Comparison of ENCODE assay signal across 11 cellular contexts in genomic region chr3:72999971-73000370, GRCh38. TPM values are rescaled to one million over a fixed set of nuclear protein-coding genes. Genes with fewer than 3 reads are reported as not detected.
A peak's percentile ranks its signal among the peaks of the same experiment; 100 is the strongest.
DNase-seq lines count a peak whose midpoint lies in the region; ATAC-seq, FAIRE-seq and TF ChIP-seq lines count a peak whose summit lies in the region.
"Had no signal": no experiment of that assay in that cellular context is flagged by ENCODE, and none has a peak within 500 bp of the region (broad histone marks: within the 10 kb centered on the region; RNA-seq: fewer than 3 reads in every experiment).

No MANE protein-coding gene starts in this region.

- intact Hi-C loops in CD8-positive, alpha-beta T cell (cut with DNase I, micrococcal nuclease), result loop anchor here (2.0 to 10.0 kb wide), 4 partner anchors 55 to 1418 kb away; partner anchors contain the start of genes EIF4E3 (in 1 of the 2) and FOXP1 (in 1 of the 2)
- intact Hi-C loops in K562 (cut with micrococcal nuclease), result loop anchor here (5.0 kb wide), 2 partner anchors 57 to 113 kb away; partner anchors contain the start of gene GXYLT2
- intact Hi-C loops in naive thymus-derived CD4-positive, alpha-beta T cell (cut with micrococcal nuclease), result loop anchor here (2.0 to 5.0 kb wide), 4 partner anchors 13 to 1418 kb away; partner anchors contain the start of gene FOXP1 (in 1 of the 2)

- no peaks in the 10 kb centered on the region for H3K27me3 ChIP-seq in CD8-positive, alpha-beta T cell (ENCODE audit: insufficient read depth, low read length)
- H3K27me3 ChIP-seq in K562 (ENCODE audit: control insufficient read depth in 2 of 2, insufficient read depth in 2 of 2, low read length in 2 of 2), result no peaks in the 10 kb centered on the region
- no peaks in the 10 kb centered on the region for H3K27me3 ChIP-seq in naive thymus-derived CD4-positive, alpha-beta T cell (ENCODE audit: control insufficient read depth in 2 of 2, insufficient read depth in 2 of 2, low read length in 2 of 2)

- H3K79me2 ChIP-seq in K562 (ENCODE audit: control insufficient read depth, insufficient read depth, low read length), result peaks cover 80% of the 10 kb centered on the region

- H3K4me2 ChIP-seq in K562 (ENCODE audit: insufficient read depth, low read length), result peak overlapping the region; percentile 58

- in situ Hi-C loops in K562 (cut with MboI), result no loop called here

- no peak for TF ChIP-seq POLR2A in K562 (conservative IDR thresholded peaks at IDR 0.05)
- no peak for TF ChIP-seq POLR2A in erythroblast (IDR thresholded peaks at IDR 0.05; ENCODE audit: low read length)

- BruUV-seq in K562 (replicated peaks; lab: Mats Ljungman, UMichigan), result no TSS peak

- no peak for FAIRE-seq in K562 (lab: Jason Lieb, UNC)
- FAIRE-seq: GM12891, islet of Langerhans had no signal

- H3K4me3 Mint-ChIP-seq in CD8-positive, alpha-beta T cell, result peak overlapping the region; percentile 71
- H3K4me3 Mint-ChIP-seq in IgD-negative memory B cell, result peak overlapping the region in 3 of 4 donors; percentile 17 to 65 (median 26)
- peak overlapping the region; percentile 79 to 94 (median 85) for H3K4me3 Mint-ChIP-seq in naive thymus-derived CD4-positive, alpha-beta T cell

- POLR2A ChIA-PET in CD8-positive, alpha-beta T cell (lab: Charles Lee), result interaction anchor here (0.5 kb wide), 1 partner anchor 49 kb away, joined by 3 read pairs; no protein-coding TSS in a partner anchor
- POLR2A ChIA-PET in K562 (lab: Yijun Ruan, JAX), result interaction anchor here (1.4 to 1.5 kb wide), 2 partner anchors 11 to 20 kb away, joined by 3 to 4 read pairs; no protein-coding TSS in a partner anchor
- POLR2A ChIA-PET in naive thymus-derived CD4-positive, alpha-beta T cell (lab: Charles Lee), result interaction anchor here (0.6 to 1.4 kb wide), 2 partner anchors 20 to 77 kb away, joined by 3 to 5 read pairs; no protein-coding TSS in a partner anchor

- H3K9ac ChIP-seq in K562 (ENCODE audit: insufficient read depth in 1 of 2, low read depth in 2 of 2, low read length in 2 of 2), result peak overlapping the region; percentile 61 to 94; a peak in 2 of 4 replicates

- no peaks in the 10 kb centered on the region for H3K9me1 ChIP-seq in K562 (ENCODE audit: control insufficient read depth, insufficient read depth, low read length)

- peaks cover 7% of the 10 kb centered on the region for H3K36me3 ChIP-seq in CD8-positive, alpha-beta T cell (ENCODE audit: insufficient read depth, low read length)
- H3K36me3 ChIP-seq in K562 (ENCODE audit: control insufficient read depth, insufficient read depth, low read length), result peaks cover 60% of the 10 kb centered on the region
- peaks cover 0 to 9% (median 5%) of the 10 kb centered on the region in 3 experiments for H3K36me3 ChIP-seq in naive thymus-derived CD4-positive, alpha-beta T cell (ENCODE audit: control insufficient read depth in 2 of 3, insufficient read depth in 3 of 3, low read length in 3 of 3)

- no peaks in the 10 kb centered on the region for H3K9me3 ChIP-seq in CD8-positive, alpha-beta T cell (ENCODE audit: low read length)
- no peaks in the 10 kb centered on the region for H3K9me3 ChIP-seq in K562 (replicated peaks; ENCODE audit: control insufficient read depth, insufficient read depth, low read depth, low read length)
- no peaks in the 10 kb centered on the region for H3K9me3 ChIP-seq in naive thymus-derived CD4-positive, alpha-beta T cell (ENCODE audit: control insufficient read depth in 2 of 3, low read length in 3 of 3)

- no peaks in the 10 kb centered on the region for H3K27me3 Mint-ChIP-seq in CD8-positive, alpha-beta T cell (ENCODE audit: low read depth)
- H3K27me3 Mint-ChIP-seq in IgD-negative memory B cell, result no peaks in the 10 kb centered on the region
- no peaks in the 10 kb centered on the region for H3K27me3 Mint-ChIP-seq in naive thymus-derived CD4-positive, alpha-beta T cell

- WGBS in K562 (ENCODE audit: insufficient coverage, low coverage, missing lambda C conversion rate), result 6% methylated on average over 2 of the region's 2 CpGs

- no peak overlapping the region for H2AFZ ChIP-seq in K562 (ENCODE audit: low read depth, low read length)

- CTCF ChIA-PET in CD8-positive, alpha-beta T cell (lab: Charles Lee), result interaction anchor here (1.0 to 1.5 kb wide), 3 partner anchors 8 to 15 kb away, joined by 3 to 5 read pairs (median 4); no protein-coding TSS in a partner anchor
- CTCF ChIA-PET in K562 (lab: Yijun Ruan, JAX; ENCODE audit: low intra/inter-chr PET ratio), result interaction anchor here (4.0 kb wide), 1 partner anchor 61 kb away, joined by 21 read pairs; no protein-coding TSS in a partner anchor
- CTCF ChIA-PET in naive thymus-derived CD4-positive, alpha-beta T cell (lab: Charles Lee), result interaction anchor here (1.0 to 1.9 kb wide), 2 partner anchors 8 to 56 kb away, joined by 3 to 6 read pairs; no protein-coding TSS in a partner anchor

- peak overlapping the region; percentile 80 for H3K27ac Mint-ChIP-seq in CD8-positive, alpha-beta T cell
- H3K27ac Mint-ChIP-seq in IgD-negative memory B cell, result no peak overlapping the region
- peak overlapping the region; percentile 55 to 89 (median 76) for H3K27ac Mint-ChIP-seq in naive thymus-derived CD4-positive, alpha-beta T cell

- H3K4me3 ChIP-seq in CD8-positive, alpha-beta T cell (ENCODE audit: low read depth, low read length), result no peak overlapping the region
- peak overlapping the region; percentile 85; the same call in 1 of the 2 replicates for H3K4me3 ChIP-seq in K562
- peak overlapping the region; percentile 9 for H3K4me3 ChIP-seq in naive thymus-derived CD4-positive, alpha-beta T cell (ENCODE audit: low read length)

- H3K4me1 ChIP-seq in CD8-positive, alpha-beta T cell (ENCODE audit: insufficient read depth, low read length), result peaks cover 55% of the 10 kb centered on the region
- H3K4me1 ChIP-seq in K562 (replicated peaks in 1 of 2; ENCODE audit: control insufficient read depth in 2 of 2, insufficient read depth in 2 of 2, low read length in 2 of 2), result peaks cover 13% of the 10 kb centered on the region in 2 experiments; a peak in 4 of 5 replicates
- H3K4me1 ChIP-seq in naive thymus-derived CD4-positive, alpha-beta T cell (ENCODE audit: control insufficient read depth in 2 of 2, insufficient read depth in 2 of 2, low read length in 2 of 2), result peaks cover 26 to 43% of the 10 kb centered on the region in 2 donors

- no peak for DNase-seq in CD8-positive, alpha-beta T cell
- DNase-seq in K562 (ENCODE audit: extremely low read depth in 1 of 4, low spot score in 3 of 4), result peak in 1 of 4 experiments; percentile 17
- DNase-seq in naive thymus-derived CD4-positive, alpha-beta T cell, result peak in 7 of 9 donors; percentile 7 to 38 (median 25)
- no peak for DNase-seq in superior temporal gyrus (ENCODE audit: extremely low spot score)
- no peak for DNase-seq in HPDE6-E6E7 (ENCODE audit: extremely low spot score)
- no peak for DNase-seq in erythroblast (lab: John Stamatoyannopoulos, UW)
- DNase-seq in stimulated activated CD4-positive, alpha-beta T cell treated with anti-CD3 and anti-CD28 coated beads, Interleukin-4, amount 100 ng/mL, for 1 hour, result no peak
- DNase-seq: stimulated activated CD4-positive, alpha-beta T cell treated with anti-CD3 and anti-CD28 coated beads, Interleukin-1b, Interleukin-23, amount 100 ng/mL, for 48 hours had no signal

- H3K4me1 Mint-ChIP-seq in CD8-positive, alpha-beta T cell (ENCODE audit: low read depth), result peaks cover 73% of the 10 kb centered on the region
- peaks cover 31 to 44% (median 34%) of the 10 kb centered on the region in 3 donors for H3K4me1 Mint-ChIP-seq in IgD-negative memory B cell
- peaks cover 53 to 77% (median 72%) of the 10 kb centered on the region in 7 donors for H3K4me1 Mint-ChIP-seq in naive thymus-derived CD4-positive, alpha-beta T cell

- ATAC-seq in CD8-positive, alpha-beta T cell, result no peak
- no peak for ATAC-seq in K562
- no peak for ATAC-seq in naive thymus-derived CD4-positive, alpha-beta T cell

- peaks cover 22% of the 10 kb centered on the region for H4K20me1 ChIP-seq in K562 (replicated peaks; ENCODE audit: control insufficient read depth, insufficient read depth, low read length)

- TF ChIP-seq RAD21 in K562 (CRISPR knock-in tag; conservative IDR thresholded peaks at IDR 0.05 in 1 of 2, IDR thresholded peaks at IDR 0.05 in 1 of 2), result no peak

- H3K36me3 Mint-ChIP-seq in CD8-positive, alpha-beta T cell, result peaks cover 63% of the 10 kb centered on the region
- peaks cover 7% of the 10 kb centered on the region for H3K36me3 Mint-ChIP-seq in IgD-negative memory B cell
- peaks cover 9 to 44% (median 29%) of the 10 kb centered on the region in 5 donors for H3K36me3 Mint-ChIP-seq in naive thymus-derived CD4-positive, alpha-beta T cell

- H3K27ac ChIP-seq in CD8-positive, alpha-beta T cell (ENCODE audit: low read depth, low read length), result no peak overlapping the region
- no peak overlapping the region for H3K27ac ChIP-seq in K562 (ENCODE audit: extremely low read depth, low read depth, low read length)
- no peak overlapping the region for H3K27ac ChIP-seq in naive thymus-derived CD4-positive, alpha-beta T cell (ENCODE audit: low read depth, low read length)

- TF ChIP-seq CTCF in CD8-positive, alpha-beta T cell (IDR thresholded peaks at IDR 0.05), result no peak
- no peak for TF ChIP-seq CTCF in K562 (IDR thresholded peaks at IDR 0.05 in 2 of 3, conservative IDR thresholded peaks at IDR 0.05 in 1 of 3; ENCODE audit: insufficient read depth in 2 of 3, low read depth in 1 of 3, low read length in 3 of 3)

- TF ChIP-seq EP300 in K562 (IDR thresholded peaks at IDR 0.05; ENCODE audit: low read length), result no peak

- no peaks in the 10 kb centered on the region for H3K9me3 Mint-ChIP-seq in CD8-positive, alpha-beta T cell
- no peaks in the 10 kb centered on the region for H3K9me3 Mint-ChIP-seq in IgD-negative memory B cell
- H3K9me3 Mint-ChIP-seq in naive thymus-derived CD4-positive, alpha-beta T cell, result peaks cover 0 to 2% (median 0%) of the 10 kb centered on the region in 11 donors

RNA-seq across cellular contexts. Expression of gene PPP4R2, which starts 3.4 kb away (rescaled TPM):
- total RNA-seq in CD8-positive, alpha-beta T cell, result 10 to 100 TPM; 77.7 to 80.4 TPM
- 37.6 TPM for polyA plus RNA-seq in IgD-negative memory B cell
- total RNA-seq in K562 (2011; cell fraction: chromatin; rRNA removed; ENCODE audit: low replicate concordance), result 13.1 and 47.8 TPM in 2 replicates
- total RNA-seq in K562 (2011; cell fraction: nucleolus; rRNA removed), result 9.3 TPM in 2 replicates
- 21.8 and 28.9 TPM in 2 replicates for total RNA-seq in K562 (2011; cell fraction: nucleoplasm; rRNA removed)
- 26.9 and 31.6 TPM in 2 replicates for total RNA-seq in K562 (2014; rRNA removed)
- total RNA-seq in K562 (2014; rRNA removed; fragmentation: Illumina TruSeq; extraction: Trizol), result 46.7 and 57.5 TPM in 2 replicates
- total RNA-seq in K562 (2015; rRNA removed; fragmentation: Illumina TruSeq; extraction: Trizol), result 34.9 and 38.7 TPM in 2 replicates
- 43.1 and 49.6 TPM in 2 replicates for total RNA-seq in K562 (2021)
- 17.0 and 32.1 TPM in 2 replicates for polyA plus RNA-seq in K562 (2011; rRNA removed)
- 2.3 and 5.1 TPM in 2 replicates for polyA plus RNA-seq in K562 (2011; cell fraction: cytosol; rRNA removed)
- 5.0 and 8.1 TPM in 2 replicates for polyA plus RNA-seq in K562 (2011; cell fraction: nucleus; rRNA removed)
- polyA plus RNA-seq in K562 (2012), result 15.2 and 21.6 TPM in 2 replicates
- 23.2 and 27.4 TPM in 2 replicates for polyA plus RNA-seq in K562 (2014; fragmentation: Illumina TruSeq; extraction: Trizol)
- polyA plus RNA-seq in K562 (2014; fragmentation: Nextera tagmentation; extraction: Ambion mirVana), result 10 to 100 TPM; 11.0 to 13.8 TPM
- polyA plus RNA-seq in K562 (2014; rRNA removed), result 19.4 and 20.0 TPM in 2 replicates
- polyA minus RNA-seq in K562 (2011; rRNA and poly(A)+ RNA removed), result 39.1 and 41.1 TPM in 2 replicates
- 13.3 and 13.9 TPM in 2 replicates for polyA minus RNA-seq in K562 (2011; cell fraction: cytosol; rRNA and poly(A)+ RNA removed)
- 7.9 and 18.3 TPM in 2 replicates for polyA minus RNA-seq in K562 (2011; cell fraction: nucleus; rRNA and poly(A)+ RNA removed)
- 10 to 100 TPM; 56.3 to 87.0 (median 63.8) TPM for total RNA-seq in naive thymus-derived CD4-positive, alpha-beta T cell
- polyA plus RNA-seq in naive thymus-derived CD4-positive, alpha-beta T cell, result 10 to 100 TPM; 35.0 to 38.9 TPM

Comparison
In these comparisons a context has a peak if more than half of its experiments do, and no peak if none do; other contexts are left out.
1. DNase-seq: peak in naive thymus-derived CD4-positive, alpha-beta T cell (7 of 9); none in CD8-positive, alpha-beta T cell (0 of 7), superior temporal gyrus (single experiment), HPDE6-E6E7 (single experiment), erythroblast (0 of 2) and stimulated activated CD4-positive, alpha-beta T cell treated with anti-CD3 and anti-CD28 coated beads, Interleukin-4, amount 100 ng/mL, for 1 hour (single experiment).
2. H3K27ac Mint-ChIP-seq: peak in CD8-positive, alpha-beta T cell (single experiment) and naive thymus-derived CD4-positive, alpha-beta T cell (9 of 9); none in IgD-negative memory B cell (0 of 3).
3. H3K4me3 Mint-ChIP-seq: peak in every context shown above with its lines; median percentile 85 in naive thymus-derived CD4-positive, alpha-beta T cell; 71 in CD8-positive, alpha-beta T cell; 26 in IgD-negative memory B cell.